16 cellular contexts compared by ENCODE assay signal in the genomic region with DNA sequence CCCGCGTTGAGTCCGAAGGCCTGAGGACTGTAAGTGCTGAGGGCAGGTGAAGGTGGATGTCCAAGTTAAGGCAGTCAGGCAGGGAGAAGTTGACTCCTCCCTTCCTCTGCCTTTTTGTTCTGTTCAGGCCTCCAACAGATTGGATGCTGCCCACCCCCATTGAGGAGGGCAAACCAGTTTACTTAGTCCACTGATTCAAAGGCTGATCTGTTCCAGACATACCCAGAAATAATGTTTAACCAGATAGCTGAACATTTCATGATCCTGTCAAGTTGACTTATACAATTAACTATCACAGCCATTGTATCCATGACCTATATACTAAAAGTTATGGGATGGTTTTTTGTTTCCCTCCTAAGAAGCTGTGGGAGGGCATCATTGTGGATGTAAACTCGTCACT. TPM values are rescaled to one million over a fixed set of nuclear protein-coding genes. Genes with fewer than 3 reads are reported as not detected.
DNase-seq lines count a peak whose midpoint lies in the region; FAIRE-seq lines count a peak whose summit lies in the region.
"Had no signal": no experiment of that assay in that cellular context is flagged by ENCODE, and none has a peak within 500 bp of the region (broad histone marks: within the 10 kb centered on the region; RNA-seq: fewer than 3 reads in every experiment).

No MANE protein-coding gene starts in this region.

- intact Hi-C loops in CD4-positive, alpha-beta memory T cell (cut with micrococcal nuclease) = loop anchor here (2.0 kb wide), 2 partner anchors 28 to 44 kb away; no protein-coding TSS in a partner anchor
- intact Hi-C loops in activated T-helper 1 cell treated with anti-CD3 and anti-CD28 coated beads, Interleukin-12 subunit alpha, Interleukin-12 subunit beta, Interleukin-2, Interleukin-4 antibody, amounts not matched to agents 30 ng/mL and 10 ng/mL and 1 ng/mL, durations not matched to agents 14 hours and 24 hours and 36 hours (cut with micrococcal nuclease) = loop anchor here (1.0 to 10.0 kb wide), 8 partner anchors 8 to 1176 kb away; a partner anchor contains a TSS

- no peaks in the 10 kb centered on the region for H3K36me3 ChIP-seq in CD4-positive, alpha-beta memory T cell (ENCODE audit: insufficient read depth, low read length)
- H3K36me3 ChIP-seq: neutrophil, sigmoid colon, uterus had no signal

- DNase-seq in CD4-positive, alpha-beta memory T cell = no peak
- DNase-seq in HK-2 (ENCODE audit: unreplicated experiment) (peak; percentile 52), kidney glomerular epithelial cell (lab: John Stamatoyannopoulos, UW) (peak; percentile 60), hypothalamus (lab: John Stamatoyannopoulos, UW) (no peak), urothelium cell line (ENCODE audit: low spot score) (no peak), DMS79 (lab: John Stamatoyannopoulos, UW) (no peak)
- DNase-seq in activated T-helper 1 cell treated with anti-CD3 and anti-CD28 coated beads, Interleukin-12 subunit alpha, Interleukin-12 subunit beta, Interleukin-2, Interleukin-4 antibody, amounts not matched to agents 30 ng/mL and 10 ng/mL and 1 ng/mL, durations not matched to agents 14 hours and 24 hours and 36 hours (ENCODE audit: low spot score) = no peak
- DNase-seq: glutamatergic neuron, NCI-H774, sigmoid colon, uterus had no signal

- H3K4me1 ChIP-seq in CD4-positive, alpha-beta memory T cell (ENCODE audit: insufficient read depth, low read length) = peaks cover 51% of the 10 kb centered on the region
- H3K4me1 ChIP-seq: sigmoid colon, uterus had no signal

- POLR2A ChIA-PET in CD4-positive, alpha-beta memory T cell (lab: Charles Lee; ENCODE audit: partially characterized antibody) = interaction anchor here (0.8 to 2.4 kb wide), 7 partner anchors 13 to 239 kb away, joined by 3 to 14 read pairs (median 7); a partner anchor contains a TSS

- H3K27ac Mint-ChIP-seq in CD4-positive, alpha-beta memory T cell = peak overlapping the region; percentile 65 to 96 (median 93)
- H3K27ac Mint-ChIP-seq in activated T-helper 1 cell treated with anti-CD3 and anti-CD28 coated beads, Interleukin-12 subunit alpha, Interleukin-12 subunit beta, Interleukin-2, Interleukin-4 antibody, amounts not matched to agents 30 ng/mL and 10 ng/mL and 1 ng/mL, durations not matched to agents 14 hours and 24 hours and 36 hours = peak overlapping the region; percentile 98

- H3K36me3 Mint-ChIP-seq in CD4-positive, alpha-beta memory T cell = no peaks in the 10 kb centered on the region
- peaks cover 31% of the 10 kb centered on the region for H3K36me3 Mint-ChIP-seq in activated T-helper 1 cell treated with anti-CD3 and anti-CD28 coated beads, Interleukin-12 subunit alpha, Interleukin-12 subunit beta, Interleukin-2, Interleukin-4 antibody, amounts not matched to agents 30 ng/mL and 10 ng/mL and 1 ng/mL, durations not matched to agents 14 hours and 24 hours and 36 hours (ENCODE audit: low read depth)

- CTCF ChIA-PET in CD4-positive, alpha-beta memory T cell (lab: Charles Lee; ENCODE audit: partially characterized antibody) = interaction anchor here (1.0 to 6.8 kb wide), 9 partner anchors 8 to 218 kb away, joined by 3 to 49 read pairs (median 5); a partner anchor contains a TSS

- peak overlapping the region; percentile 54 for H3K27ac ChIP-seq in CD4-positive, alpha-beta memory T cell (ENCODE audit: low read depth, low read length)
- H3K27ac ChIP-seq: C4-2B, neutrophil, sigmoid colon, uterus had no signal

- H3K27me3 ChIP-seq in CD4-positive, alpha-beta memory T cell (ENCODE audit: insufficient read depth, low read length) = no peaks in the 10 kb centered on the region
- H3K27me3 ChIP-seq: neutrophil, sigmoid colon, uterus had no signal

- peaks cover 0 to 3% (median 0%) of the 10 kb centered on the region in 8 donors for H3K9me3 Mint-ChIP-seq in CD4-positive, alpha-beta memory T cell
- peaks cover 25% of the 10 kb centered on the region for H3K9me3 Mint-ChIP-seq in activated T-helper 1 cell treated with anti-CD3 and anti-CD28 coated beads, Interleukin-12 subunit alpha, Interleukin-12 subunit beta, Interleukin-2, Interleukin-4 antibody, amounts not matched to agents 30 ng/mL and 10 ng/mL and 1 ng/mL, durations not matched to agents 14 hours and 24 hours and 36 hours

- H3K4me3 ChIP-seq in CD4-positive, alpha-beta memory T cell (ENCODE audit: low read length in 2 of 2) = no peak overlapping the region
- H3K4me3 ChIP-seq: sigmoid colon, uterus had no signal

- no peak for FAIRE-seq in urothelium cell line (lab: Jason Lieb, UNC)
- FAIRE-seq: H1, islet of Langerhans had no signal

- no peaks in the 10 kb centered on the region for H3K9me3 ChIP-seq in CD4-positive, alpha-beta memory T cell (ENCODE audit: control insufficient read depth in 1 of 2, low read length in 2 of 2)
- H3K9me3 ChIP-seq: neutrophil, sigmoid colon, uterus had no signal

- H3K4me3 Mint-ChIP-seq in CD4-positive, alpha-beta memory T cell = peak overlapping the region in 1 of 8 donors; percentile 15
- H3K4me3 Mint-ChIP-seq in activated T-helper 1 cell treated with anti-CD3 and anti-CD28 coated beads, Interleukin-12 subunit alpha, Interleukin-12 subunit beta, Interleukin-2, Interleukin-4 antibody, amounts not matched to agents 30 ng/mL and 10 ng/mL and 1 ng/mL, durations not matched to agents 14 hours and 24 hours and 36 hours = peak overlapping the region; percentile 57

- H3K27me3 Mint-ChIP-seq in CD4-positive, alpha-beta memory T cell = no peaks in the 10 kb centered on the region
- no peaks in the 10 kb centered on the region for H3K27me3 Mint-ChIP-seq in activated T-helper 1 cell treated with anti-CD3 and anti-CD28 coated beads, Interleukin-12 subunit alpha, Interleukin-12 subunit beta, Interleukin-2, Interleukin-4 antibody, amounts not matched to agents 30 ng/mL and 10 ng/mL and 1 ng/mL, durations not matched to agents 14 hours and 24 hours and 36 hours (ENCODE audit: insufficient read depth)

- peaks cover 32 to 47% (median 37%) of the 10 kb centered on the region in 4 donors for H3K4me1 Mint-ChIP-seq in CD4-positive, alpha-beta memory T cell
- peaks cover 97% of the 10 kb centered on the region for H3K4me1 Mint-ChIP-seq in activated T-helper 1 cell treated with anti-CD3 and anti-CD28 coated beads, Interleukin-12 subunit alpha, Interleukin-12 subunit beta, Interleukin-2, Interleukin-4 antibody, amounts not matched to agents 30 ng/mL and 10 ng/mL and 1 ng/mL, durations not matched to agents 14 hours and 24 hours and 36 hours (ENCODE audit: low read depth)

RNA-seq across cellular contexts. Expression of a gene that starts 8.3 kb away (rescaled TPM):
- total RNA-seq in CD4-positive, alpha-beta memory T cell = not detected
- under 1 TPM in 1 of 2 donors, not detected in 1; 0.33 TPM for polyA plus RNA-seq in CD4-positive, alpha-beta memory T cell
- 1.0 and 1.2 TPM in 2 replicates for total RNA-seq in activated T-helper 1 cell treated with anti-CD3 and anti-CD28 coated beads, Interleukin-12 subunit alpha, Interleukin-12 subunit beta, Interleukin-2, Interleukin-4 antibody, amounts not matched to agents 30 ng/mL and 10 ng/mL and 1 ng/mL, durations not matched to agents 14 hours and 24 hours and 36 hours
- total RNA-seq: endothelial cell of umbilical vein, H1, sigmoid colon, uterus had no signal
- polyA plus RNA-seq: endothelial cell of umbilical vein, H1, sigmoid colon had no signal

RNA-seq across cellular contexts. Expression of a gene that starts 32.7 kb away (rescaled TPM):
- not detected for total RNA-seq in CD4-positive, alpha-beta memory T cell
- not detected for polyA plus RNA-seq in CD4-positive, alpha-beta memory T cell
- total RNA-seq in activated T-helper 1 cell treated with anti-CD3 and anti-CD28 coated beads, Interleukin-12 subunit alpha, Interleukin-12 subunit beta, Interleukin-2, Interleukin-4 antibody, amounts not matched to agents 30 ng/mL and 10 ng/mL and 1 ng/mL, durations not matched to agents 14 hours and 24 hours and 36 hours = not detected in 2 replicates
- total RNA-seq: endothelial cell of umbilical vein, H1, sigmoid colon, uterus had no signal
- polyA plus RNA-seq: endothelial cell of umbilical vein, H1, sigmoid colon had no signal

Comparison
In these comparisons a context has a peak if more than half of its experiments do, and no peak if none do; other contexts are left out.
1. DNase-seq: peak in HK-2 (single experiment) and kidney glomerular epithelial cell (single experiment); none in CD4-positive, alpha-beta memory T cell (0 of 5), activated T-helper 1 cell treated with anti-CD3 and anti-CD28 coated beads, Interleukin-12 subunit alpha, Interleukin-12 subunit beta, Interleukin-2, Interleukin-4 antibody, amounts not matched to agents 30 ng/mL and 10 ng/mL and 1 ng/mL, durations not matched to agents 14 hours and 24 hours and 36 hours (single experiment), hypothalamus (0 of 51), urothelium cell line (single experiment) and DMS79 (single experiment).